Comparison of ENCODE assay signal across 36 cellular contexts in the genomic region with DNA sequence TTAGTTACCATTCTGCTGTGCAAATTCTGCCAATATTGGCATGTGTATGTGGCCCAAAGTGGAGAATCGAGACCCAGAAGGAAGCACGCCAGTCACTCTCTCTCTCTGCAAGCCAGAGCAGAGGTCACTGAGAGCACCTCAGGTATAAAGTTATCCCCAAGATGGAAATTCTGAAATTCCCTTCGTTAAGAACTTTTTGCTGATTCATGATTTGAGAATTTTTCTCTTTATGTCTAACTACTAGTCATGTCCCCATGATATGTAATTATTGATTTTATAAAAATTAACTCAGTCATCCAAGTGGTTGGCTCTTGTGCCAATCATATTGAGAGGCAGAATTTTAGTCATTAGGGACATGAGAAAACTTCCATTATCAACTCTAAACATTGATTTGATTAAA.
"Had no signal": no experiment of that assay in that cellular context is flagged by ENCODE, and none has a peak within 500 bp of the region (broad histone marks: within the 10 kb centered on the region; RNA-seq: fewer than 3 reads in every experiment).

No MANE protein-coding gene starts in this region.

- DNase-seq: activated CD4-positive, alpha-beta memory T cell treated with anti-CD3 and anti-CD28 coated beads, Interleukin-2, amount 10 ng/mL, durations not matched to agents 7 days and 5 days; activated CD4-positive, alpha-beta T cell treated with anti-CD3 and anti-CD28 coated beads for 1 hour; activated CD4-positive, alpha-beta T cell treated with anti-CD3 and anti-CD28 coated beads for 36 hours; activated CD4-positive, alpha-beta T cell treated with anti-CD3 and anti-CD28 coated beads for 48 hours; activated CD4-positive, alpha-beta T cell treated with anti-CD3 and anti-CD28 coated beads, Interleukin-2, amount 10 ng/mL, durations not matched to agents 7 days and 5 days; activated CD4-positive, alpha-beta T cell treated with anti-CD3 and anti-CD28 coated beads, Interleukin-2, amount 50 U/mL, for 48 hours; activated CD4-positive, CD25-positive, alpha-beta regulatory T cell; activated CD8-positive, alpha-beta memory T cell treated with anti-CD3 and anti-CD28 coated beads for 24 hours; activated CD8-positive, alpha-beta memory T cell treated with anti-CD3 and anti-CD28 coated beads, Interleukin-2, amount 10 ng/mL, durations not matched to agents 7 days and 5 days; activated CD8-positive, alpha-beta memory T cell treated with anti-CD3 and anti-CD28 coated beads, Interleukin-2, amount 50 U/mL, for 48 hours; activated CD8-positive, alpha-beta T cell treated with anti-CD3 and anti-CD28 coated beads, Interleukin-2, amount 10 ng/mL, durations not matched to agents 7 days and 5 days; activated effector memory CD4-positive, alpha-beta T cell treated with anti-CD3 and anti-CD28 coated beads, Interleukin-2, amount 50 U/mL, for 16 hours; activated gamma-delta T cell treated with Interleukin-2 at 50 U/mL for 16 hours; activated naive CD4-positive, alpha-beta T cell; activated naive CD4-positive, alpha-beta T cell treated with anti-CD3 and anti-CD28 coated beads for 36 hours; activated naive CD4-positive, alpha-beta T cell treated with anti-CD3 and anti-CD28 coated beads, Interleukin-2, amount 50 U/mL, for 16 hours; activated naive CD8-positive, alpha-beta T cell treated with anti-CD3 and anti-CD28 coated beads for 36 hours; activated T-cell treated with anti-CD3 and anti-CD28 coated beads, Interleukin-2, amount 50 U/mL, for 24 hours; activated T-cell treated with anti-CD3 and anti-CD28 coated beads, Interleukin-2, amount 50 U/mL, for 48 hours; adrenal gland; amniotic stem cell; aorta; body of pancreas; brain microvascular endothelial cell; central memory CD4-positive, alpha-beta T cell; T-helper 1 cell; T-helper 2 cell; T-helper 9 cell; WERI-Rb-1 had no signal

- H3K27me3 Mint-ChIP-seq: activated CD8-positive, alpha-beta memory T cell treated with anti-CD3 and anti-CD28 coated beads, Interleukin-2, amount 10 ng/mL, durations not matched to agents 7 days and 5 days had no signal

- H3K9me3 Mint-ChIP-seq: activated CD4-positive, alpha-beta memory T cell treated with anti-CD3 and anti-CD28 coated beads, Interleukin-2, amount 10 ng/mL, durations not matched to agents 7 days and 5 days; activated CD4-positive, alpha-beta T cell treated with anti-CD3 and anti-CD28 coated beads, Interleukin-2, amount 10 ng/mL, durations not matched to agents 7 days and 5 days; activated naive CD4-positive, alpha-beta T cell treated with anti-CD3 and anti-CD28 coated beads for 36 hours; activated naive CD8-positive, alpha-beta T cell treated with anti-CD3 and anti-CD28 coated beads for 36 hours; activated T-cell treated with anti-CD3 and anti-CD28 coated beads, Interleukin-2, amount 50 U/mL, for 24 hours; T-helper 1 cell treated with Interleukin-12 subunit alpha and Interleukin-12 subunit beta and Interleukin-4 antibody, amounts not matched to agents 30 μg/mL and 1 μg/mL, for 36 hours; T-helper 2 cell treated with Interferon-gamma antibody and Interleukin-4, amounts not matched to agents 5 μg/mL and 100 μg/mL, for 36 hours had no signal

- H3K27me3 ChIP-seq: adrenal gland, body of pancreas, brain microvascular endothelial cell, breast epithelium had no signal

- H3K4me3 ChIP-seq: adrenal gland, body of pancreas, breast epithelium had no signal

- H3K4me1 ChIP-seq: adrenal gland, body of pancreas, breast epithelium had no signal

- ATAC-seq: activated CD4-positive, alpha-beta T cell treated with anti-CD3 and anti-CD28 coated beads for 36 hours; activated CD4-positive, CD25-positive, alpha-beta regulatory T cell treated with anti-CD3 and anti-CD28 coated beads, Interleukin-2, amount 50 U/mL, for 24 hours; activated CD8-positive, alpha-beta memory T cell treated with anti-CD3 and anti-CD28 coated beads, Interleukin-2, amount 10 ng/mL, durations not matched to agents 7 days and 5 days; activated CD8-positive, alpha-beta T cell treated with anti-CD3 and anti-CD28 coated beads, Interleukin-2, amount 10 ng/mL, durations not matched to agents 7 days and 5 days; activated naive CD4-positive, alpha-beta T cell treated with anti-CD3 and anti-CD28 coated beads, Interleukin-2, amount 50 U/mL, for 72 hours; body of pancreas; WTC11 had no signal

- H3K27ac Mint-ChIP-seq: activated CD4-positive, alpha-beta memory T cell treated with anti-CD3 and anti-CD28 coated beads, Interleukin-2, amount 10 ng/mL, durations not matched to agents 7 days and 5 days; activated CD4-positive, alpha-beta T cell treated with anti-CD3 and anti-CD28 coated beads for 36 hours; activated CD4-positive, alpha-beta T cell treated with anti-CD3 and anti-CD28 coated beads, Interleukin-2, amount 10 ng/mL, durations not matched to agents 7 days and 5 days; activated CD8-positive, alpha-beta memory T cell treated with anti-CD3 and anti-CD28 coated beads, Interleukin-2, amount 10 ng/mL, durations not matched to agents 7 days and 5 days; activated CD8-positive, alpha-beta T cell treated with anti-CD3 and anti-CD28 coated beads, Interleukin-2, amount 10 ng/mL, durations not matched to agents 7 days and 5 days; activated naive CD4-positive, alpha-beta T cell treated with anti-CD3 and anti-CD28 coated beads for 36 hours; activated naive CD4-positive, alpha-beta T cell treated with anti-CD3 and anti-CD28 coated beads, Interleukin-2, amount 50 U/mL, for 72 hours; activated naive CD8-positive, alpha-beta T cell treated with anti-CD3 and anti-CD28 coated beads for 36 hours; activated T-cell treated with anti-CD3 and anti-CD28 coated beads, Interleukin-2, amount 50 U/mL, for 24 hours; T-helper 1 cell treated with Interleukin-12 subunit alpha and Interleukin-12 subunit beta and Interleukin-4 antibody, amounts not matched to agents 30 μg/mL and 1 μg/mL, for 36 hours; T-helper 2 cell treated with Interferon-gamma antibody and Interleukin-4, amounts not matched to agents 5 μg/mL and 100 μg/mL, for 36 hours; WTC11 had no signal

- H3K36me3 ChIP-seq: adrenal gland, brain microvascular endothelial cell, breast epithelium, WERI-Rb-1 had no signal

- H3K36me3 Mint-ChIP-seq: activated CD8-positive, alpha-beta memory T cell treated with anti-CD3 and anti-CD28 coated beads, Interleukin-2, amount 10 ng/mL, durations not matched to agents 7 days and 5 days; activated naive CD4-positive, alpha-beta T cell treated with anti-CD3 and anti-CD28 coated beads, Interleukin-2, amount 50 U/mL, for 72 hours; activated naive CD8-positive, alpha-beta T cell treated with anti-CD3 and anti-CD28 coated beads for 36 hours had no signal

- H3K27ac ChIP-seq: adrenal gland, body of pancreas, brain microvascular endothelial cell, breast epithelium, WERI-Rb-1 had no signal

- H3K9me3 ChIP-seq: adrenal gland, body of pancreas, breast epithelium had no signal

- FAIRE-seq: astrocyte had no signal

- H3K4me3 Mint-ChIP-seq: activated CD4-positive, alpha-beta memory T cell treated with anti-CD3 and anti-CD28 coated beads, Interleukin-2, amount 10 ng/mL, durations not matched to agents 7 days and 5 days; activated CD4-positive, alpha-beta T cell treated with anti-CD3 and anti-CD28 coated beads for 36 hours; activated CD4-positive, alpha-beta T cell treated with anti-CD3 and anti-CD28 coated beads, Interleukin-2, amount 10 ng/mL, durations not matched to agents 7 days and 5 days; activated CD8-positive, alpha-beta memory T cell treated with anti-CD3 and anti-CD28 coated beads, Interleukin-2, amount 10 ng/mL, durations not matched to agents 7 days and 5 days; activated CD8-positive, alpha-beta T cell treated with anti-CD3 and anti-CD28 coated beads, Interleukin-2, amount 10 ng/mL, durations not matched to agents 7 days and 5 days; activated naive CD4-positive, alpha-beta T cell treated with anti-CD3 and anti-CD28 coated beads for 36 hours; activated naive CD8-positive, alpha-beta T cell treated with anti-CD3 and anti-CD28 coated beads for 36 hours; activated T-cell treated with anti-CD3 and anti-CD28 coated beads, Interleukin-2, amount 50 U/mL, for 24 hours; T-helper 1 cell treated with Interleukin-12 subunit alpha and Interleukin-12 subunit beta and Interleukin-4 antibody, amounts not matched to agents 30 μg/mL and 1 μg/mL, for 36 hours; T-helper 2 cell treated with Interferon-gamma antibody and Interleukin-4, amounts not matched to agents 5 μg/mL and 100 μg/mL, for 36 hours; WTC11 had no signal

- H3K4me1 Mint-ChIP-seq: activated CD4-positive, alpha-beta memory T cell treated with anti-CD3 and anti-CD28 coated beads, Interleukin-2, amount 10 ng/mL, durations not matched to agents 7 days and 5 days; activated CD4-positive, alpha-beta T cell treated with anti-CD3 and anti-CD28 coated beads for 36 hours; activated CD4-positive, alpha-beta T cell treated with anti-CD3 and anti-CD28 coated beads, Interleukin-2, amount 10 ng/mL, durations not matched to agents 7 days and 5 days; activated CD8-positive, alpha-beta memory T cell treated with anti-CD3 and anti-CD28 coated beads, Interleukin-2, amount 10 ng/mL, durations not matched to agents 7 days and 5 days; activated naive CD8-positive, alpha-beta T cell treated with anti-CD3 and anti-CD28 coated beads for 36 hours had no signal
